Comparison of ENCODE assay signal across 16 cellular contexts in the genomic region with DNA sequence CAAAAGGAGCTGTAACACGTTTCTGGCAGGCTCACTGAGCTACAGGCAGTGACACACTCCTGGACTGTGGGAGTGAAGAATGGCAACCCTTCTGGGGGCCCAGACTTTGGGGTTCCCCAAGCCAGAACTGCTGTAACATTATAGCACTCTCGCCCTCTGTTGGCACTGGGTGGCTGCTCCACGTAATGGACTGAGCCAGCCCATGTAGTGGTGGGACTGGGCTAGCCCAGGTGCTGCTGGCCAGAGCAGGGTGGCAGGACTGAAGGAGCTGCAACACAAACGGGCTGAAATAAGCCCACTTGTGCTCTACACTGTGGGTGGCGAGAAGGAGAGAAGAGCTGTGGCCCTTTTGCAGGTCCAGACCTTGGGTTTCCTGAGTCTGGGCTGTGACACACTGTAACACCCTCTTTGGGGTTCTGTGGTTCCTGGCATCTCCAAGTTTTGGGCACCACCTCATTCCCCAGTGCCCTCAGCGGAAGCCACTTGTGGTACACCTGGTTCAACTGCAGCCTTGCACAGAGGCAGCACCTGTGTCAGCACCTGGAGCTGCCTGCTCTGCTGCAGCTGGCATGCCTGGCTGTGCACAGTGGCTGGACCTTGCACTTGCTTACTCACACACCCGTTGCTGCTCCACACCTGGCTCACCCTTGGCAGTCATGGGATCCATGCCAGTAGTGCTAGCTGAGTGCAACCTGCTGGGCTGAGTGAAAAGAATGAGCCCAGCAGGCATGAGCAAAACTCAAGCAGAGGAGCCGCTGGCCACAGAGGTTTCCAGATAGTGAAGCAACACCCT.
DNase-seq lines count a peak whose midpoint lies in the region; ATAC-seq and TF ChIP-seq lines count a peak whose summit lies in the region.
"Had no signal": no experiment of that assay in that cellular context is flagged by ENCODE, and none has a peak within 500 bp of the region (broad histone marks: within the 10 kb centered on the region; RNA-seq: fewer than 3 reads in every experiment).

No MANE protein-coding gene starts in this region.

- no peaks in the 10 kb centered on the region for H3K9me3 Mint-ChIP-seq in CD8-positive, alpha-beta T cell
- H3K9me3 Mint-ChIP-seq: activated naive CD4-positive, alpha-beta T cell treated with anti-CD3 and anti-CD28 coated beads, Interleukin-2, amount 50 U/mL, for 24 hours; nephron had no signal

- no peak overlapping the region for H2AFZ ChIP-seq in PC-3 (ENCODE audit: low read length)

- H3K4me1 ChIP-seq in PC-3 (ENCODE audit: insufficient read depth, low read length) (peaks cover 15% of the 10 kb centered on the region; the same call in 1 of the 2 replicates), stomach (peaks cover 0 to 5% (median 0%) of the 10 kb centered on the region in 4 donors)
- H3K4me1 ChIP-seq in CD8-positive, alpha-beta T cell (ENCODE audit: insufficient read depth, low read length) = no peaks in the 10 kb centered on the region
- H3K4me1 ChIP-seq: left lung, right atrium auricular region had no signal

- H3K36me3 Mint-ChIP-seq in CD8-positive, alpha-beta T cell = no peaks in the 10 kb centered on the region
- H3K36me3 Mint-ChIP-seq: activated naive CD4-positive, alpha-beta T cell treated with anti-CD3 and anti-CD28 coated beads, Interleukin-2, amount 50 U/mL, for 24 hours had no signal

- no peak overlapping the region for H3K27ac ChIP-seq in PC-3 (ENCODE audit: low read length)
- H3K27ac ChIP-seq in stomach = no peak overlapping the region
- H3K27ac ChIP-seq in CD8-positive, alpha-beta T cell (ENCODE audit: low read depth, low read length) = no peak overlapping the region
- H3K27ac ChIP-seq: heart left ventricle, left lung, right atrium auricular region had no signal

- no peak overlapping the region for H3K4me3 Mint-ChIP-seq in CD8-positive, alpha-beta T cell
- H3K4me3 Mint-ChIP-seq: activated naive CD4-positive, alpha-beta T cell treated with anti-CD3 and anti-CD28 coated beads, Interleukin-2, amount 50 U/mL, for 24 hours; CD14-positive monocyte; nephron had no signal

- TF ChIP-seq CTCF in PC-3 (conservative IDR thresholded peaks at IDR 0.05; ENCODE audit: low read depth, low read length) (0 out of 2 replicates have a peak, but pooled peaks have one; percentile 12), stomach (IDR thresholded peaks at IDR 0.05) (no peak)
- no peak for TF ChIP-seq CTCF in CD8-positive, alpha-beta T cell (IDR thresholded peaks at IDR 0.05)

- no peaks in the 10 kb centered on the region for H4K20me1 ChIP-seq in PC-3 (ENCODE audit: low read length)

- CTCF ChIA-PET in PC-3 (lab: Charles Lee) = no interaction called here
- CTCF ChIA-PET in CD8-positive, alpha-beta T cell (lab: Charles Lee) = no interaction called here

- DNase-seq in HT-29 (ENCODE audit: low spot score) (peak; percentile 76), PC-3 (peak; percentile 89), glomerular visceral epithelial cell (ENCODE audit: extremely low spot score) (peak; percentile 5), stomach (peak; percentile 85), AG20443 (ENCODE audit: low spot score) (no peak)
- no peak for DNase-seq in CD8-positive, alpha-beta T cell
- DNase-seq: caudate nucleus; heart left ventricle; left lung; stimulated activated CD4-positive, alpha-beta T cell treated with anti-CD3 and anti-CD28 coated beads, Interleukin-4, amount 100 ng/mL, for 4 hours; stimulated activated naive CD4-positive, alpha-beta T cell had no signal

- H3K4me2 ChIP-seq in PC-3 (ENCODE audit: low read length) = peak overlapping the region; percentile 1

- 57 to 75% (median 66%) methylated on average over 6 to 8 of the region's 8 CpGs for WGBS in stomach, 5 donors

- intact Hi-C loops in PC-3 (cut with micrococcal nuclease) = no loop called here
- intact Hi-C loops in stomach (cut with DNase I; ENCODE audit: low total_unique reads) = no loop called here
- intact Hi-C loops in CD8-positive, alpha-beta T cell (cut with DNase I, micrococcal nuclease) = no loop called here

- H3K27me3 Mint-ChIP-seq in CD8-positive, alpha-beta T cell (ENCODE audit: low read depth) = no peaks in the 10 kb centered on the region
- H3K27me3 Mint-ChIP-seq: activated naive CD4-positive, alpha-beta T cell treated with anti-CD3 and anti-CD28 coated beads, Interleukin-2, amount 50 U/mL, for 24 hours had no signal

- no peak overlapping the region for H3K9ac ChIP-seq in PC-3 (ENCODE audit: low read length)

- H3K4me1 Mint-ChIP-seq in CD8-positive, alpha-beta T cell (ENCODE audit: low read depth) = no peaks in the 10 kb centered on the region
- H3K4me1 Mint-ChIP-seq: activated naive CD4-positive, alpha-beta T cell treated with anti-CD3 and anti-CD28 coated beads, Interleukin-2, amount 50 U/mL, for 24 hours; CD14-positive monocyte; nephron had no signal

- no peaks in the 10 kb centered on the region for H3K79me2 ChIP-seq in PC-3 (ENCODE audit: low read length)

- no peaks in the 10 kb centered on the region for H3K9me3 ChIP-seq in PC-3 (ENCODE audit: low read length)
- H3K9me3 ChIP-seq in stomach = no peaks in the 10 kb centered on the region
- H3K9me3 ChIP-seq in CD8-positive, alpha-beta T cell (ENCODE audit: low read length) = no peaks in the 10 kb centered on the region
- H3K9me3 ChIP-seq: heart left ventricle, right atrium auricular region had no signal

- no peaks in the 10 kb centered on the region for H3F3A ChIP-seq in PC-3 (ENCODE audit: low read length, unreplicated experiment)

- no peak overlapping the region for H3K27ac Mint-ChIP-seq in CD8-positive, alpha-beta T cell
- H3K27ac Mint-ChIP-seq: activated naive CD4-positive, alpha-beta T cell treated with anti-CD3 and anti-CD28 coated beads, Interleukin-2, amount 50 U/mL, for 24 hours; nephron had no signal

- no peaks in the 10 kb centered on the region for H3K9me2 ChIP-seq in PC-3 (replicated peaks; ENCODE audit: low read length)

- POLR2A ChIA-PET in PC-3 (lab: Charles Lee; ENCODE audit: unreplicated experiment) = no interaction called here
- POLR2A ChIA-PET in CD8-positive, alpha-beta T cell (lab: Charles Lee) = no interaction called here

- no TSS peak for BruUV-seq in PC-3 (replicated peaks; lab: Mats Ljungman, UMichigan)

- no peak for TF ChIP-seq POLR2A in stomach (IDR thresholded peaks at IDR 0.05)

- ATAC-seq in PC-3 = peak; percentile 92
- ATAC-seq in GM21717 (IDR thresholded peaks at IDR 0.05; ENCODE audit: unreplicated experiment) = no peak
- ATAC-seq in CD8-positive, alpha-beta T cell = no peak
- ATAC-seq: left lung had no signal

- H3K36me3 ChIP-seq in PC-3 (ENCODE audit: low read depth, low read length) = no peaks in the 10 kb centered on the region
- no peaks in the 10 kb centered on the region for H3K36me3 ChIP-seq in stomach
- no peaks in the 10 kb centered on the region for H3K36me3 ChIP-seq in CD8-positive, alpha-beta T cell (ENCODE audit: insufficient read depth, low read length)
- H3K36me3 ChIP-seq: heart left ventricle, left lung, right atrium auricular region had no signal

- no peak for TF ChIP-seq EP300 in stomach (IDR thresholded peaks at IDR 0.05)

- H3K27me3 ChIP-seq in PC-3 (ENCODE audit: low read length) = no peaks in the 10 kb centered on the region
- H3K27me3 ChIP-seq in stomach = no peaks in the 10 kb centered on the region
- H3K27me3 ChIP-seq in CD8-positive, alpha-beta T cell (ENCODE audit: insufficient read depth, low read length) = no peaks in the 10 kb centered on the region
- H3K27me3 ChIP-seq: heart left ventricle, left lung, right atrium auricular region had no signal

- H3K4me3 ChIP-seq in PC-3 (ENCODE audit: low read length) (no peak overlapping the region), stomach (no peak overlapping the region)
- H3K4me3 ChIP-seq in CD8-positive, alpha-beta T cell (ENCODE audit: low read depth, low read length) = no peak overlapping the region
- H3K4me3 ChIP-seq: heart left ventricle, left lung, right atrium auricular region had no signal

Comparison
In these comparisons a context has a peak if more than half of its experiments do, and no peak if none do; other contexts are left out.
1. DNase-seq: peak in HT-29 (single experiment), PC-3 (single experiment), glomerular visceral epithelial cell (single experiment) and stomach (single experiment); none in AG20443 (single experiment) and CD8-positive, alpha-beta T cell (0 of 7).